9 cellular contexts compared by ENCODE assay signal in genomic region chr16:22141746-22142145, GRCh38. TPM values are rescaled to one million over a fixed set of nuclear protein-coding genes. Genes with fewer than 3 reads are reported as not detected.
DNase-seq lines count a peak whose midpoint lies in the region; ATAC-seq, FAIRE-seq and TF ChIP-seq lines count a peak whose summit lies in the region.
"Had no signal": no experiment of that assay in that cellular context is flagged by ENCODE, and none has a peak within 500 bp of the region (broad histone marks: within the 10 kb centered on the region; RNA-seq: fewer than 3 reads in every experiment).

No MANE protein-coding gene starts in this region.

- H3K4me1 ChIP-seq in KMS-11 (ENCODE audit: low read depth, poor library complexity, severe bottlenecking), result no peaks in the 10 kb centered on the region
- no peaks in the 10 kb centered on the region for H3K4me1 ChIP-seq in K562 (replicated peaks in 1 of 2; ENCODE audit: control insufficient read depth in 2 of 2, insufficient read depth in 2 of 2, low read length in 2 of 2)
- H3K4me1 ChIP-seq: SJCRH30 had no signal

- H4K20me1 ChIP-seq in KMS-11 (ENCODE audit: insufficient read depth), result no peaks in the 10 kb centered on the region
- peaks cover 2% of the 10 kb centered on the region; the same call in 1 of the 2 replicates for H4K20me1 ChIP-seq in K562 (replicated peaks; ENCODE audit: control insufficient read depth, insufficient read depth, low read length)

- no peaks in the 10 kb centered on the region for H3K36me3 Mint-ChIP-seq in mesothelial cell of epicardium

- H3K27me3 ChIP-seq in KMS-11 (ENCODE audit: insufficient read depth, low read depth) (no peaks in the 10 kb centered on the region), K562 (ENCODE audit: control insufficient read depth in 2 of 2, insufficient read depth in 2 of 2, low read length in 2 of 2) (peaks cover 25 to 54% of the 10 kb centered on the region in 2 experiments; a peak in 4 of 5 replicates)
- H3K27me3 ChIP-seq: SJCRH30 had no signal

- DNase-seq in EL (peak; percentile 39), K562 (ENCODE audit: extremely low read depth in 1 of 4, low spot score in 3 of 4) (peak; percentile 34 to 50 (median 35)), mesothelial cell of epicardium (ENCODE audit: low spot score in 2 of 2, unreplicated experiment in 2 of 2) (no peak), NCI-H2081 treated with DMSO at 0.1 percent for 48 hours (lab: John Stamatoyannopoulos, UW) (no peak), NCI-H1092 (lab: John Stamatoyannopoulos, UW) (no peak)
- DNase-seq in activated CD4-positive, alpha-beta T cell treated with anti-CD3 and anti-CD28 coated beads for 1 hour, result no peak
- no peak for DNase-seq in stimulated activated CD4-positive, alpha-beta T cell treated with anti-CD3 and anti-CD28 coated beads, Interleukin-4, amount 100 ng/mL, for 24 hours

- in situ Hi-C loops in K562 (cut with MboI), result no loop called here

- no peak for TF ChIP-seq RAD21 in K562 (CRISPR knock-in tag; conservative IDR thresholded peaks at IDR 0.05 in 1 of 2, IDR thresholded peaks at IDR 0.05 in 1 of 2)

- ATAC-seq in K562, result peak; percentile 85

- WGBS in K562 (ENCODE audit: insufficient coverage, low coverage, missing lambda C conversion rate), result 0% methylated on average over 2 of the region's 2 CpGs

- peak; percentile 92 for FAIRE-seq in K562 (lab: Jason Lieb, UNC)

- no peak overlapping the region for H3K4me3 ChIP-seq in KMS-11 (IDR thresholded peaks at IDR 0.05; ENCODE audit: insufficient read depth, low read depth, low read length)
- no peak overlapping the region for H3K4me3 ChIP-seq in K562
- H3K4me3 ChIP-seq: SJCRH30 had no signal

- BruUV-seq in K562 (replicated peaks; lab: Mats Ljungman, UMichigan), result no TSS peak

- no peak overlapping the region for H3K4me3 Mint-ChIP-seq in mesothelial cell of epicardium

- no peaks in the 10 kb centered on the region for H3K79me2 ChIP-seq in KMS-11 (ENCODE audit: insufficient read depth, low read depth)
- H3K79me2 ChIP-seq in K562 (ENCODE audit: control insufficient read depth, insufficient read depth, low read length), result no peaks in the 10 kb centered on the region

- no peak overlapping the region for H3K27ac Mint-ChIP-seq in mesothelial cell of epicardium

- no peaks in the 10 kb centered on the region for H3K9me3 ChIP-seq in K562 (replicated peaks; ENCODE audit: control insufficient read depth, insufficient read depth, low read depth, low read length)
- H3K9me3 ChIP-seq: SJCRH30 had no signal

- CTCF ChIA-PET in K562 (lab: Yijun Ruan, JAX; ENCODE audit: low intra/inter-chr PET ratio), result no interaction called here

- intact Hi-C loops in K562 (cut with micrococcal nuclease), result no loop called here

- TF ChIP-seq CTCF in KMS-11 (conservative IDR thresholded peaks at IDR 0.05; ENCODE audit: low read depth, low read length) (peak; percentile 59), K562 (IDR thresholded peaks at IDR 0.05 in 2 of 3, conservative IDR thresholded peaks at IDR 0.05 in 1 of 3; ENCODE audit: insufficient read depth in 2 of 3, low read depth in 1 of 3, low read length in 3 of 3) (peak; percentile 33 to 61 (median 44); a peak in 5 of 6 replicates), mesothelial cell of epicardium (IDR thresholded peaks at IDR 0.05; ENCODE audit: unreplicated experiment) (peak; percentile 32)

- H3K4me1 Mint-ChIP-seq in mesothelial cell of epicardium, result no peaks in the 10 kb centered on the region

- TF ChIP-seq POLR2A in K562 (conservative IDR thresholded peaks at IDR 0.05), result no peak

- H3K9ac ChIP-seq in KMS-11 (no peak overlapping the region), K562 (ENCODE audit: insufficient read depth in 1 of 2, low read depth in 2 of 2, low read length in 2 of 2) (no peak overlapping the region)

- TF ChIP-seq EP300 in K562 (IDR thresholded peaks at IDR 0.05; ENCODE audit: low read length), result no peak

- POLR2A ChIA-PET in K562 (lab: Yijun Ruan, JAX), result interaction anchor here (0.6 to 1.6 kb wide), 3 partner anchors 9 to 190 kb away, joined by 3 to 5 read pairs (median 3); no protein-coding TSS in a partner anchor

- H3K27me3 Mint-ChIP-seq in mesothelial cell of epicardium (ENCODE audit: low read depth), result peaks cover 53% of the 10 kb centered on the region

- no peaks in the 10 kb centered on the region for H3K9me3 Mint-ChIP-seq in mesothelial cell of epicardium

- H3K27ac ChIP-seq in KMS-11, result no peak overlapping the region
- no peak overlapping the region for H3K27ac ChIP-seq in K562 (ENCODE audit: extremely low read depth, low read depth, low read length)
- H3K27ac ChIP-seq: SJCRH30 had no signal

- no peaks in the 10 kb centered on the region for H3K9me1 ChIP-seq in K562 (ENCODE audit: control insufficient read depth, insufficient read depth, low read length)

- H2AFZ ChIP-seq in KMS-11 (ENCODE audit: low read depth), result no peak overlapping the region
- H2AFZ ChIP-seq in K562 (ENCODE audit: low read depth, low read length), result no peak overlapping the region

- H3K36me3 ChIP-seq in KMS-11 (ENCODE audit: insufficient read depth) (no peaks in the 10 kb centered on the region), K562 (ENCODE audit: control insufficient read depth, insufficient read depth, low read length) (no peaks in the 10 kb centered on the region)
- H3K36me3 ChIP-seq: SJCRH30 had no signal

- H3K4me2 ChIP-seq in KMS-11 (no peak overlapping the region), K562 (ENCODE audit: insufficient read depth, low read length) (no peak overlapping the region)

TF ChIP-seq in K562, 482 proteins besides CTCF, POLR2A, EP300 and RAD21 (continues in another document):
- no peak for TF ChIP-seq ZBTB2 (IDR thresholded peaks at IDR 0.05)
- no peak for TF ChIP-seq MAFF (IDR thresholded peaks at IDR 0.05; ENCODE audit: low read length)
- TF ChIP-seq ADNP (tag; IDR thresholded peaks at IDR 0.05), result no peak
- no peak for TF ChIP-seq SAFB2 (IDR thresholded peaks at IDR 0.05; ENCODE audit: borderline replicate concordance, low read depth, low read length, severe bottlenecking)

RNA-seq across cellular contexts. Expression of gene SDR42E2, which starts 20.6 kb away (rescaled TPM):
- 0.28 TPM in 1 of 2 replicates, not detected in the other for total RNA-seq in K562 (2011; cell fraction: chromatin; rRNA removed; ENCODE audit: low replicate concordance)
- 0.13 TPM in 1 of 2 replicates, not detected in the other for total RNA-seq in K562 (2011; cell fraction: nucleolus; rRNA removed)
- total RNA-seq in K562 (2011; cell fraction: nucleoplasm; rRNA removed), result 0.22 and 0.53 TPM in 2 replicates
- total RNA-seq in K562 (2014; rRNA removed) (not detected in 2 replicates), K562 (2014; rRNA removed; fragmentation: Illumina TruSeq; extraction: Trizol) (not detected in 2 replicates), K562 (2015; rRNA removed; fragmentation: Illumina TruSeq; extraction: Trizol) (0.07 TPM in 1 of 2 replicates, not detected in the other), K562 (2021) (not detected in 2 replicates), mesothelial cell of epicardium (0.09 TPM in 2 of 3 replicates, not detected in the other)
- polyA plus RNA-seq in K562 (2011; rRNA removed) (0.03 and 0.08 TPM in 2 replicates), K562 (2014; fragmentation: Illumina TruSeq; extraction: Trizol) (0.04 TPM in 1 of 2 replicates, not detected in the other), K562 (2014; fragmentation: Nextera tagmentation; extraction: Ambion mirVana) (under 1 TPM; 0.04 to 0.06 TPM), K562 (2014; rRNA removed) (not detected in 2 replicates)
- 0.03 TPM in 1 of 2 replicates, not detected in the other for polyA plus RNA-seq in K562 (2011; cell fraction: cytosol; rRNA removed)
- 0.06 and 0.09 TPM in 2 replicates for polyA plus RNA-seq in K562 (2011; cell fraction: nucleus; rRNA removed)
- polyA plus RNA-seq in K562 (2012), result 0.04 and 0.07 TPM in 2 replicates
- not detected in 2 replicates for polyA minus RNA-seq in K562 (2011; rRNA and poly(A)+ RNA removed)
- not detected in 2 replicates for polyA minus RNA-seq in K562 (2011; cell fraction: cytosol; rRNA and poly(A)+ RNA removed)
- 0.22 and 0.27 TPM in 2 replicates for polyA minus RNA-seq in K562 (2011; cell fraction: nucleus; rRNA and poly(A)+ RNA removed)
- total RNA-seq: SJCRH30 had no signal

RNA-seq across cellular contexts. Expression of gene VWA3A, which starts 49.4 kb away (rescaled TPM):
- not detected in 2 replicates for total RNA-seq in K562 (2011; cell fraction: chromatin; rRNA removed; ENCODE audit: low replicate concordance)
- not detected in 2 replicates for total RNA-seq in K562 (2011; cell fraction: nucleolus; rRNA removed)
- total RNA-seq in K562 (2011; cell fraction: nucleoplasm; rRNA removed), result not detected in 2 replicates
- total RNA-seq in K562 (2014; rRNA removed), result not detected in 2 replicates
- not detected in 2 replicates for total RNA-seq in K562 (2014; rRNA removed; fragmentation: Illumina TruSeq; extraction: Trizol)
- not detected in 2 replicates for total RNA-seq in K562 (2015; rRNA removed; fragmentation: Illumina TruSeq; extraction: Trizol)
- total RNA-seq in K562 (2021), result not detected in 2 replicates
- not detected in 2 replicates for polyA plus RNA-seq in K562 (2011; rRNA removed)
- 0.01 TPM in 1 of 2 replicates, not detected in the other for polyA plus RNA-seq in K562 (2011; cell fraction: cytosol; rRNA removed)
- polyA plus RNA-seq in K562 (2011; cell fraction: nucleus; rRNA removed), result 0.26 TPM in 1 of 2 replicates, not detected in the other
- polyA plus RNA-seq in K562 (2012), result 0.03 TPM in 1 of 2 replicates, not detected in the other
- not detected in 2 replicates for polyA plus RNA-seq in K562 (2014; fragmentation: Illumina TruSeq; extraction: Trizol)
- not detected for polyA plus RNA-seq in K562 (2014; fragmentation: Nextera tagmentation; extraction: Ambion mirVana)
- not detected in 2 replicates for polyA plus RNA-seq in K562 (2014; rRNA removed)
- not detected in 2 replicates for polyA minus RNA-seq in K562 (2011; rRNA and poly(A)+ RNA removed)
- polyA minus RNA-seq in K562 (2011; cell fraction: cytosol; rRNA and poly(A)+ RNA removed), result not detected in 2 replicates
- not detected in 2 replicates for polyA minus RNA-seq in K562 (2011; cell fraction: nucleus; rRNA and poly(A)+ RNA removed)
- 0.18 to 0.54 TPM (median 0.35 TPM) in 3 replicates for total RNA-seq in mesothelial cell of epicardium
- total RNA-seq: SJCRH30 had no signal

Comparison
In these comparisons a context has a peak if more than half of its experiments do, and no peak if none do; other contexts are left out.
1. DNase-seq: peak in EL (single experiment) and K562 (4 of 4); none in mesothelial cell of epicardium (0 of 2), NCI-H2081 treated with DMSO at 0.1 percent for 48 hours (single experiment), activated CD4-positive, alpha-beta T cell treated with anti-CD3 and anti-CD28 coated beads for 1 hour (single experiment), NCI-H1092 (single experiment) and stimulated activated CD4-positive, alpha-beta T cell treated with anti-CD3 and anti-CD28 coated beads, Interleukin-4, amount 100 ng/mL, for 24 hours (single experiment).
2. Peak in every context shown above with its lines, with median percentiles within 50 percentile points of each other: CTCF ChIP-seq.